17 cellular contexts compared by ENCODE assay signal in genomic region chr5:150117945-150118560, GRCh38. TPM values are rescaled to one million over a fixed set of nuclear protein-coding genes. Genes with fewer than 3 reads are reported as not detected.
"Had no signal": no experiment of that assay in that cellular context is flagged by ENCODE, and none has a peak within 500 bp of the region (broad histone marks: within the 10 kb centered on the region; RNA-seq: fewer than 3 reads in every experiment).

No MANE protein-coding gene starts in this region.

- H3K27me3 ChIP-seq: esophagus muscularis mucosa, pancreas, transverse colon had no signal

- H3K36me3 ChIP-seq: pancreas, transverse colon had no signal

- ATAC-seq: activated CD8-positive, alpha-beta T cell treated with anti-CD3 and anti-CD28 coated beads for 36 hours; left ventricle myocardium superior; pancreas had no signal

- H3K4me1 ChIP-seq: pancreas had no signal

- H3K27ac ChIP-seq: esophagus muscularis mucosa, pancreas, transverse colon had no signal

- H3K4me3 ChIP-seq: esophagus muscularis mucosa, pancreas, smooth muscle cell, transverse colon had no signal

- H3K9me3 ChIP-seq: esophagus muscularis mucosa, pancreas, transverse colon had no signal

- DNase-seq: activated CD8-positive, alpha-beta memory T cell treated with anti-CD3 and anti-CD28 coated beads, Interleukin-2, amount 50 U/mL, for 4 hours; activated CD8-positive, alpha-beta T cell treated with anti-CD3 and anti-CD28 coated beads for 36 hours; activated naive CD4-positive, alpha-beta T cell; central memory CD4-positive, alpha-beta T cell; foreskin fibroblast; mesendoderm; nephron progenitor cell; pancreas; retina; substantia nigra; transverse colon had no signal

RNA-seq across cellular contexts. Expression of gene CSF1R, which starts 31.7 kb away (rescaled TPM):
- total RNA-seq: activated CD8-positive, alpha-beta T cell treated with anti-CD3 and anti-CD28 coated beads for 36 hours; dermis microvascular lymphatic vessel endothelial cell; T-helper 2 cell treated with Interferon-gamma antibody and Interleukin-4, amounts not matched to agents 100 ng/mL and 5 ng/mL, for 36 hours had no signal

RNA-seq across cellular contexts. Expression of gene CDX1, which starts 48.5 kb away (rescaled TPM):
- total RNA-seq: activated CD8-positive, alpha-beta T cell treated with anti-CD3 and anti-CD28 coated beads for 36 hours; activated T-helper 1 cell treated with anti-CD3 and anti-CD28 coated beads, Interleukin-12 subunit alpha, Interleukin-12 subunit beta, Interleukin-2, Interleukin-4 antibody, amounts not matched to agents 30 ng/mL and 10 ng/mL and 1 ng/mL, durations not matched to agents 14 hours and 24 hours and 36 hours; dermis microvascular lymphatic vessel endothelial cell; left ventricle myocardium superior; T-helper 2 cell treated with Interferon-gamma antibody and Interleukin-4, amounts not matched to agents 100 ng/mL and 5 ng/mL, for 36 hours had no signal
